15 cellular contexts compared by ENCODE assay signal in the genomic region with DNA sequence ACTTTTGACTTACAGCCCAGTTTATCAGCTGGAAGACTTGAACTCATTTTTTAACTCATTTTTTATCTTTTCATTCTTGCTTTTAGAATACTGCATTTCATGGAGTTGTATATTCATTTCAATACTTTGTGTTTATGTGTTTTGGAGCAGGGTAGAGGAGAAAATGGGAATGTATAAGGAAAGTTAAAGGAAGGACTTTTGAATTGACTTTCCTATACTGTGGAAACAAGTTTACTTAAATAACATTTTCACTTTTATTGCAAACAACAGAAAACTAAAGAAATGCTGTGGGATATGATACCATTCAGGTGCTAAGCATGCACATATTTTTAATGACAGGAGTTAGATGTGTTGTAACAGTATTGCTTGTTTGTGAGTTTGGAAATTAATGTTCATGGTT.
"Had no signal": no experiment of that assay in that cellular context is flagged by ENCODE, and none has a peak within 500 bp of the region (broad histone marks: within the 10 kb centered on the region; RNA-seq: fewer than 3 reads in every experiment).

No MANE protein-coding gene starts in this region.

- H3K27ac Mint-ChIP-seq: nephron had no signal

- H3K4me1 ChIP-seq: colonic mucosa had no signal

- H3K27me3 Mint-ChIP-seq: memory B cell had no signal

- DNase-seq: activated CD4-positive, alpha-beta T cell treated with anti-CD3 and anti-CD28 coated beads, Interleukin-2, amount 50 U/mL, for 48 hours; activated naive CD4-positive, alpha-beta T cell; amniotic stem cell; colonic mucosa; hippocampal formation; kidney; left ventricle myocardium inferior; nucleus accumbens; right cardiac atrium; stimulated activated CD4-positive, alpha-beta T cell treated with anti-CD3 and anti-CD28 coated beads, Interleukin-4, amount 100 ng/mL, for 24 hours; stomach had no signal

- H3K9me3 ChIP-seq: colonic mucosa, esophagus muscularis mucosa, left ventricle myocardium inferior, stomach had no signal

- ATAC-seq: right cardiac atrium had no signal

- H3K27me3 ChIP-seq: colonic mucosa, esophagus muscularis mucosa, stomach had no signal

- H3K27ac ChIP-seq: colonic mucosa, esophagus muscularis mucosa, left ventricle myocardium inferior, skin epidermis, stomach had no signal

- H3K36me3 ChIP-seq: colonic mucosa had no signal

- H3K4me3 Mint-ChIP-seq: nephron had no signal

- H3K4me3 ChIP-seq: colonic mucosa, esophagus muscularis mucosa, left ventricle myocardium inferior, skin epidermis, stomach had no signal
